ENCODE assay signal across 9 cellular contexts in the genomic region with DNA sequence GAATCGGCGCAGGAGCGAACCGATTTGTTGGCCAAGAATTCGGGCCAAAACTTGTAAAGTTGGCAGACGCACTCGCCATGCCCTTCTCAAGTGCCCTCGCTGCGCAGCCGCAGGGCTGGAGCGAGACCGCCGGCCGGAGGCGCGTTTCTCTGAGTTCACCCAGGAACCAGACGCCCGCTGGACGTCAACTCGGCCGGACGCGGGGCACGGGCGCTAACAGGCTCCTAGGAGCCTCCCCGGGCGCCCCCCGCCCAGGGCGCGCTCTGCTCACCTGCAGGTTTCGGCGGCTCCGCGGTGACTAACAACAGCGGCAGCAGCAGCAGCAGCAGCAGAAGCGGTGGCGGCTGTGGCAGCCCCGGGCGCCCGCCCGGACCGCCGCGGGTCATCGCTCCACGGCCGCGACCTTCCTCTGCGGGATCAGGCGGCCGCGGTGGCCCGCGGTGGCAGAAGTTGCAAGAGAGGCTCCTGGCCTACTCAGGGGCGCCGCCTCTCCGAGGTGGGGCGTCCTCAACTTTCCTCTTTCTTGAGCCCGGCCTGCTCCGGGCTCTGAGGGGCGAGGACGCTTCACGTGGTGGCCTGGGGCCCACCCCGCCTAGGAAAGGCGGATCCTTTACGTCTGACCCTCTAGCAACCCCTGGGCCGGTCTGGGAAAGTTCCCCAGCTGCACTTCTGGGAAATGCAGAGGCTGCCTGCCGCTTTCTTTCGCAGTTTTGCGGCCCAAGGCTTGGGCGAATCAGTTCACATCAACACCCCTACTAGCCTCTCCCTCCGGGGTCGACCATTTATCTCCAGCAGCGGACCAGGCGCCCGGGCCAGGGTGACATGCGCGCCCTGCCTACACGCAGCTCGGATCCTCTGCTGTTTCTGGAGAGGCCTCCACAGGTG. TPM values are rescaled to one million over a fixed set of nuclear protein-coding genes. Genes with fewer than 3 reads are reported as not detected.
DNase-seq lines count a peak whose midpoint lies in the region; ATAC-seq and TF ChIP-seq lines count a peak whose summit lies in the region.
"Had no signal": no experiment of that assay in that cellular context is flagged by ENCODE, and none has a peak within 500 bp of the region (broad histone marks: within the 10 kb centered on the region; RNA-seq: fewer than 3 reads in every experiment).

A gene with protein sequence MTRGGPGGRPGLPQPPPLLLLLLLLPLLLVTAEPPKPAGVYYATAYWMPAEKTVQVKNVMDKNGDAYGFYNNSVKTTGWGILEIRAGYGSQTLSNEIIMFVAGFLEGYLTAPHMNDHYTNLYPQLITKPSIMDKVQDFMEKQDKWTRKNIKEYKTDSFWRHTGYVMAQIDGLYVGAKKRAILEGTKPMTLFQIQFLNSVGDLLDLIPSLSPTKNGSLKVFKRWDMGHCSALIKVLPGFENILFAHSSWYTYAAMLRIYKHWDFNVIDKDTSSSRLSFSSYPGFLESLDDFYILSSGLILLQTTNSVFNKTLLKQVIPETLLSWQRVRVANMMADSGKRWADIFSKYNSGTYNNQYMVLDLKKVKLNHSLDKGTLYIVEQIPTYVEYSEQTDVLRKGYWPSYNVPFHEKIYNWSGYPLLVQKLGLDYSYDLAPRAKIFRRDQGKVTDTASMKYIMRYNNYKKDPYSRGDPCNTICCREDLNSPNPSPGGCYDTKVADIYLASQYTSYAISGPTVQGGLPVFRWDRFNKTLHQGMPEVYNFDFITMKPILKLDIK (minus strand): TSS at position 573 of the 885 bp plus-strand sequence. CDS start 187 bp downstream, at position 386.

- no peak for TF ChIP-seq RAD21 in IMR-90 (IDR thresholded peaks at IDR 0.05; ENCODE audit: low read length)

- H4K5ac ChIP-seq in IMR-90 (ENCODE audit: low read depth, low read length): no peak within 1 kb of the TSS

- intact Hi-C loops in IMR-90 (cut with micrococcal nuclease): no loop called here
- intact Hi-C loops in body of pancreas (cut with DNase I): no loop called here
- intact Hi-C loops in sciatic nerve (cut with DNase I): no loop called here

- ATAC-seq in GM18498 (IDR thresholded peaks at IDR 0.05; ENCODE audit: unreplicated experiment) (peak; percentile 64), IMR-90 (ENCODE audit: low read depth) (peak; percentile 72), body of pancreas (peak; percentile 88), sciatic nerve (peak; percentile 91), HG03460 (IDR thresholded peaks at IDR 0.05; ENCODE audit: unreplicated experiment) (no peak)
- ATAC-seq: HCT116 had no signal

- DNase-seq in ACHN (peak; percentile 48), IMR-90 (no peak), body of pancreas (peak; percentile 88 to 91 (median 90)), iPS-NIHi7 (ENCODE audit: extremely low spot score) (peak; percentile 83), sciatic nerve (ENCODE audit: low spot score) (peak; percentile 75), Karpas-422 (no peak)

- no peaks in the 10 kb centered on the region for H3K79me2 ChIP-seq in Karpas-422 (ENCODE audit: low read length)

- no peak within 1 kb of the TSS for H2BK15ac ChIP-seq in IMR-90 (ENCODE audit: low read depth, low read length)

- H3K9me2 ChIP-seq in Karpas-422 (replicated peaks; ENCODE audit: insufficient read depth, low read length): no peaks in the 10 kb centered on the region

- peak within 1 kb of the TSS; percentile 43; the same call in 1 of the 2 replicates for H3K4me2 ChIP-seq in IMR-90 (ENCODE audit: low read depth, low read length)
- H3K4me2 ChIP-seq in Karpas-422 (ENCODE audit: low read depth, low read length, poor library complexity, severe bottlenecking): no peak within 1 kb of the TSS

- dilution Hi-C loops in IMR-90 (cut with HindIII; ENCODE audit: low sequenced_read_pairs, unreplicated experiment): no loop called here

- no peak within 1 kb of the TSS for H2BK120ac ChIP-seq in IMR-90 (ENCODE audit: low read depth, low read length)

- H2BK5ac ChIP-seq in IMR-90 (ENCODE audit: low read depth, low read length, poor library complexity, severe bottlenecking): no peak within 1 kb of the TSS

- no peak for TF ChIP-seq CTCF in IMR-90 (conservative IDR thresholded peaks at IDR 0.05; ENCODE audit: low read depth, low read length)
- peak in 3 of 7 experiments; percentile 12 to 17 (median 16) for TF ChIP-seq CTCF in body of pancreas (IDR thresholded peaks at IDR 0.05)

- no peak within 1 kb of the TSS for H2AK9ac ChIP-seq in IMR-90 (replicated peaks; ENCODE audit: low read depth, low read length, poor library complexity)

- no peak within 1 kb of the TSS for H3K18ac ChIP-seq in IMR-90 (ENCODE audit: low read depth, low read length)

- H3K9me3 ChIP-seq in IMR-90 (ENCODE audit: control insufficient read depth, insufficient read depth, low read length): no peaks in the 10 kb centered on the region
- H3K9me3 ChIP-seq in body of pancreas: no peaks in the 10 kb centered on the region
- no peaks in the 10 kb centered on the region for H3K9me3 ChIP-seq in Karpas-422 (ENCODE audit: low read length)

- H4K20me1 ChIP-seq in IMR-90 (ENCODE audit: insufficient read depth, low read length) (no peaks in the 10 kb centered on the region), Karpas-422 (ENCODE audit: insufficient read depth, low read depth, low read length) (no peaks in the 10 kb centered on the region)

- no peaks in the 10 kb centered on the region for H3K9me1 ChIP-seq in IMR-90 (ENCODE audit: insufficient read depth, low read length)

- H3K27me3 ChIP-seq in IMR-90 (ENCODE audit: control insufficient read depth, insufficient read depth, low read length) (no peaks in the 10 kb centered on the region; the same call in none of the 2 replicates), body of pancreas (no peaks in the 10 kb centered on the region), Karpas-422 (ENCODE audit: low read length) (no peaks in the 10 kb centered on the region)

- in situ Hi-C loops in ACHN (cut with HindIII; ENCODE audit: low pct_ligation_motif_present, low pct_unique_long_range_greater_than_20kb, low sequenced_read_pairs): no loop called here
- in situ Hi-C loops in IMR-90 (cut with MboI; ENCODE audit: low sequenced_read_pairs): no loop called here

- CTCF ChIA-PET in IMR-90 (lab: Yijun Ruan, JAX): no interaction called here

- H3K4me1 ChIP-seq in IMR-90 (ENCODE audit: control insufficient read depth, insufficient read depth, low read length): no peaks in the 10 kb centered on the region
- peaks cover 60% of the 10 kb centered on the region for H3K4me1 ChIP-seq in body of pancreas
- H3K4me1 ChIP-seq in Karpas-422 (ENCODE audit: low read length): peaks cover 5% of the 10 kb centered on the region; the same call in 1 of the 2 replicates

- H2AFZ ChIP-seq in IMR-90 (replicated peaks; ENCODE audit: low read length, poor library complexity) (peak within 1 kb of the TSS; percentile 71), Karpas-422 (ENCODE audit: low read length) (no peak within 1 kb of the TSS)

- no peak within 1 kb of the TSS for H3K4ac ChIP-seq in IMR-90 (ENCODE audit: low read depth, low read length)

- POLR2A ChIA-PET in IMR-90 (lab: Charles Lee; ENCODE audit: unreplicated experiment): no interaction called here

- H3K4me3 ChIP-seq in IMR-90 (ENCODE audit: insufficient read depth, low read depth, low read length) (peak within 1 kb of the TSS; percentile 17; the same call in 1 of the 2 replicates), body of pancreas (peak within 1 kb of the TSS; percentile 22 to 38), Karpas-422 (ENCODE audit: low read length) (no peak within 1 kb of the TSS)

- no TSS peak for BruUV-seq in IMR-90 (replicated peaks; lab: Mats Ljungman, UMichigan)

- H2BK20ac ChIP-seq in IMR-90 (ENCODE audit: low read depth, low read length): no peak within 1 kb of the TSS

- H4K8ac ChIP-seq in IMR-90 (ENCODE audit: low read depth in 2 of 2, low read length in 2 of 2): no peak within 1 kb of the TSS

- no peak within 1 kb of the TSS for H3K27ac ChIP-seq in IMR-90 (ENCODE audit: insufficient read depth, low read length)
- peak within 1 kb of the TSS; percentile 70 to 95 (median 90) for H3K27ac ChIP-seq in body of pancreas
- no peak within 1 kb of the TSS for H3K27ac ChIP-seq in Karpas-422 (ENCODE audit: low read length)

- H3K36me3 ChIP-seq in IMR-90 (ENCODE audit: control insufficient read depth, insufficient read depth, low read length): no peaks in the 10 kb centered on the region
- H3K36me3 ChIP-seq in body of pancreas (replicated peaks in 1 of 2; ENCODE audit: insufficient read depth in 1 of 2, low read depth in 2 of 2): no peaks in the 10 kb centered on the region
- no peaks in the 10 kb centered on the region for H3K36me3 ChIP-seq in Karpas-422 (ENCODE audit: insufficient read depth, low read length)

- H3K23ac ChIP-seq in IMR-90 (ENCODE audit: low read depth, low read length): no peak within 1 kb of the TSS

- TF ChIP-seq POLR2A in IMR-90 (IDR thresholded peaks at IDR 0.05; ENCODE audit: low read depth, low read length) (no peak), body of pancreas (IDR thresholded peaks at IDR 0.05) (peak; percentile 89 to 94 (median 91))

- H2AK5ac ChIP-seq in IMR-90 (ENCODE audit: low read depth, low read length): no peak within 1 kb of the TSS

- H3K56ac ChIP-seq in IMR-90 (ENCODE audit: extremely low read depth, insufficient read depth, low read length): no peak within 1 kb of the TSS

- no peak within 1 kb of the TSS for H3K14ac ChIP-seq in IMR-90 (replicated peaks; ENCODE audit: low read depth, low read length)

- 5% methylated on average over 32 of the region's 80 CpGs; no CpG with 5 or more reads in 1 of the 2 experiments for WGBS in IMR-90 (ENCODE audit: extremely low coverage in 2 of 2, insufficient read length in 1 of 2), 2 experiments
- WGBS in body of pancreas, 2 donors: 2 to 3% methylated on average over 15 to 76 of the region's 80 CpGs

- no peaks in the 10 kb centered on the region for H3K79me1 ChIP-seq in IMR-90 (ENCODE audit: low read depth in 1 of 2, low read length in 2 of 2)

- H4K91ac ChIP-seq in IMR-90 (ENCODE audit: insufficient read depth, low read depth, low read length): no peak within 1 kb of the TSS

- H3K9ac ChIP-seq in IMR-90 (ENCODE audit: low read depth, low read length) (no peak within 1 kb of the TSS), Karpas-422 (ENCODE audit: low read length) (no peak within 1 kb of the TSS)

RNA-seq across cellular contexts. Expression of the gene that starts here (rescaled TPM):
- total RNA-seq in IMR-90 (2012; rRNA removed) (under 0.01 TPM in 1 of 2 replicates, not detected in the other), body of pancreas (10 to 100 TPM in 1 of 2 donors, 1 to 10 TPM in 1; 4.6 to 14.5 TPM), sciatic nerve (17.1 TPM)
- not detected in 2 replicates for polyA plus RNA-seq in IMR-90 (2012; rRNA removed)
- 0.03 and 0.04 TPM in 2 replicates for polyA plus RNA-seq in IMR-90 (2012; cell fraction: cytosol; rRNA removed)
- polyA plus RNA-seq in IMR-90 (2012; cell fraction: nucleus; rRNA removed; ENCODE audit: low replicate concordance): 0.08 TPM in 1 of 2 replicates, not detected in the other
- total RNA-seq in Karpas-422 (2014; rRNA removed; shearing (Covaris generic); ENCODE audit: low replicate concordance): not detected in 2 replicates

Comparison
In these comparisons a context has a peak if more than half of its experiments do, and no peak if none do; other contexts are left out.
1. Peak in ATAC-seq, H3K4me3 ChIP-seq and H3K4me2 ChIP-seq in IMR-90; RNA of the gene not detected or under 1 TPM.
2. DNase-seq: peak in ACHN (single experiment), body of pancreas (4 of 4), iPS-NIHi7 (single experiment) and sciatic nerve (single experiment); none in IMR-90 (single experiment) and Karpas-422 (single experiment).
3. H3K27ac ChIP-seq: peak in body of pancreas (4 of 4); none in IMR-90 (single experiment) and Karpas-422 (single experiment).